Comparison of ENCODE assay signal across 8 cellular contexts in the genomic region with DNA sequence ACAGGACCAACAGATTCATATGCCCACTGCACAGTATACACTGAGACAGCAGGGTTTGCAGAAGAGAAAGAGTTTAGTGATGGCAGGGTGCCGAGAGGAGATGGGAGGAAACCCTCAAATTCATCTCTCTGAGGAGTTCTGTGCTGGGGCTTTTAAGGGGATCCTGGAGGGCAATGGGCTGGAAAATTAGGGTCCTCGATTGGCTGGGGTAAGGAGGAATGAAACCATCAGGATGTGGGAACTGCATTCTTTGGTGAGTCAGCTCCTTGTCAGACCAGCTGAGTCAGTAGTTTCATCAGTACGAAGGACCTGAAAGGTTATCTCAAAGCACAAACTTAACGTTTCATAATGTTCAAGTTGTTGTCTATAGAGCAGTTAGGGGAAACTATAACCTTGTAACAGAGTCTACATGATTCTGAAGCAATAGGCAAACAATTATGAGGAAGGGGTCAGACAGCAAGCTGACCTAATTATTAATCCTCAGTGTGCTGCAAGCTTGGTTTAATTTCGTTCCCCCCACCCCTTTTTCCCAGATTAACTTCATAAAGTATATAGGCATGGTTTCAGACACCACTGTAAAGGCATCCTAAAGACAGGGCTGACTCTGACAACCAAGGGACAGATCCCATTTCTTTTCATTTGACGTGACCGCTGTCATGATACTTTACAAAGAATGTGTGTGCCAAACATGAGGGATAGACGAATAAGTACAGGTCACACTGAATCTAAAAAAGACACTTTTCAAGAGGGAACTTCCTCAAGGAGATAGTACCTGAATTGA. TPM values are rescaled to one million over a fixed set of nuclear protein-coding genes. Genes with fewer than 3 reads are reported as not detected.
DNase-seq lines count a peak whose midpoint lies in the region; ATAC-seq and TF ChIP-seq lines count a peak whose summit lies in the region.

No MANE protein-coding gene starts in this region.

- ATAC-seq in heart right ventricle (no peak), Right ventricle myocardium inferior (no peak), HG02870 (IDR thresholded peaks at IDR 0.05; ENCODE audit: unreplicated experiment) (no peak)

- H3K9me3 Mint-ChIP-seq in T-helper 2 cell treated with Interferon-gamma antibody and Interleukin-4, amounts not matched to agents 5 μg/mL and 100 μg/mL, for 36 hours: no peaks in the 10 kb centered on the region
- H3K9me3 Mint-ChIP-seq in glutamatergic neuron (ENCODE audit: unreplicated experiment): no peaks in the 10 kb centered on the region

- peaks cover 26% of the 10 kb centered on the region for H4K20me1 ChIP-seq in smooth muscle cell (ENCODE audit: low read depth)

- H3K4me3 ChIP-seq in heart right ventricle: peak overlapping the region in 7 of 10 donors; percentile 65 to 96 (median 84)
- peak overlapping the region; percentile 85 for H3K4me3 ChIP-seq in smooth muscle cell

- H3K4me2 ChIP-seq in smooth muscle cell: peak overlapping the region; percentile 91

- H3F3A ChIP-seq in smooth muscle cell (ENCODE audit: low read depth): peaks cover 4% of the 10 kb centered on the region

- H3K4me3 Mint-ChIP-seq in T-helper 2 cell treated with Interferon-gamma antibody and Interleukin-4, amounts not matched to agents 5 μg/mL and 100 μg/mL, for 36 hours: no peak overlapping the region
- H3K4me3 Mint-ChIP-seq in glutamatergic neuron (ENCODE audit: unreplicated experiment): peak overlapping the region; percentile 25

- peaks cover 25% of the 10 kb centered on the region for H3K36me3 Mint-ChIP-seq in T-helper 2 cell treated with Interferon-gamma antibody and Interleukin-4, amounts not matched to agents 5 μg/mL and 100 μg/mL, for 36 hours (ENCODE audit: low read depth)
- peaks cover 6% of the 10 kb centered on the region for H3K36me3 Mint-ChIP-seq in glutamatergic neuron (ENCODE audit: unreplicated experiment)

- H3K4me1 ChIP-seq in heart right ventricle (peaks cover 2 to 41% (median 18%) of the 10 kb centered on the region in 9 donors), smooth muscle cell (ENCODE audit: low read depth) (peaks cover 17% of the 10 kb centered on the region)

- H3K27ac ChIP-seq in heart right ventricle (peak overlapping the region in 2 of 10 donors; percentile 82 to 87), smooth muscle cell (ENCODE audit: low read depth) (peak overlapping the region; percentile 99)

- peak overlapping the region; percentile 96 for H3K9ac ChIP-seq in smooth muscle cell (ENCODE audit: low read depth)

- H3K27me3 ChIP-seq in heart right ventricle: no peaks in the 10 kb centered on the region
- no peaks in the 10 kb centered on the region for H3K27me3 ChIP-seq in smooth muscle cell (ENCODE audit: low read depth)

- H3K27ac Mint-ChIP-seq in T-helper 2 cell treated with Interferon-gamma antibody and Interleukin-4, amounts not matched to agents 5 μg/mL and 100 μg/mL, for 36 hours: peak overlapping the region; percentile 22
- peak overlapping the region; percentile 54 for H3K27ac Mint-ChIP-seq in glutamatergic neuron (ENCODE audit: unreplicated experiment)

- no peaks in the 10 kb centered on the region for H3K9me3 ChIP-seq in heart right ventricle
- no peaks in the 10 kb centered on the region for H3K9me3 ChIP-seq in smooth muscle cell (replicated peaks; ENCODE audit: low read depth)

- H3K27me3 Mint-ChIP-seq in T-helper 2 cell treated with Interferon-gamma antibody and Interleukin-4, amounts not matched to agents 5 μg/mL and 100 μg/mL, for 36 hours (ENCODE audit: low read depth): no peaks in the 10 kb centered on the region
- H3K27me3 Mint-ChIP-seq in glutamatergic neuron (ENCODE audit: unreplicated experiment): peaks cover 2% of the 10 kb centered on the region

- H3K36me3 ChIP-seq in heart right ventricle (peaks cover 0 to 16% (median 0%) of the 10 kb centered on the region in 9 donors), smooth muscle cell (ENCODE audit: low read depth) (no peaks in the 10 kb centered on the region)

- DNase-seq in heart right ventricle (no peak), Right ventricle myocardium inferior (ENCODE audit: missing footprints) (no peak), glutamatergic neuron (no peak), smooth muscle cell (lab: John Stamatoyannopoulos, UW; ENCODE audit: unreplicated experiment) (no peak), cortex of kidney (lab: John Stamatoyannopoulos, UW) (no peak)
- DNase-seq in T-helper 2 cell treated with Interferon-gamma antibody and Interleukin-4, amounts not matched to agents 5 μg/mL and 100 μg/mL, for 36 hours (ENCODE audit: low spot score): peak; percentile 34
- DNase-seq in stimulated activated naive CD4-positive, alpha-beta T cell (lab: John Stamatoyannopoulos, UW): no peak

- peaks cover 21% of the 10 kb centered on the region for H3K4me1 Mint-ChIP-seq in T-helper 2 cell treated with Interferon-gamma antibody and Interleukin-4, amounts not matched to agents 5 μg/mL and 100 μg/mL, for 36 hours (ENCODE audit: low read depth)
- peaks cover 9% of the 10 kb centered on the region for H3K4me1 Mint-ChIP-seq in glutamatergic neuron (ENCODE audit: low read depth, unreplicated experiment)

- intact Hi-C loops in heart right ventricle (cut with DNase I): loop anchor here in 9 of 10 donors (2.0 to 10.0 kb wide), 3 partner anchors 119 to 213 kb away; partner anchors contain the start of genes KLHL2 (in 9 of the 9) and TMEM192 (in 1 of the 9)
- intact Hi-C loops in Right ventricle myocardium inferior (cut with DNase I): loop anchor here (2.0 kb wide), 2 partner anchors 119 to 213 kb away; partner anchors contain the start of genes KLHL2 and TMEM192

- peaks cover 34% of the 10 kb centered on the region for H3K79me2 ChIP-seq in smooth muscle cell (ENCODE audit: low read depth)

- TF ChIP-seq CTCF in heart right ventricle (IDR thresholded peaks at IDR 0.05) (no peak), glutamatergic neuron (IDR thresholded peaks at IDR 0.05; ENCODE audit: partially characterized antibody, unreplicated experiment) (no peak), smooth muscle cell (IDR thresholded peaks at IDR 0.05; ENCODE audit: borderline replicate concordance, insufficient read depth, poor library complexity, severe bottlenecking) (no peak)

- peak overlapping the region; percentile 0 for H2AFZ ChIP-seq in smooth muscle cell (ENCODE audit: low read depth)

- WGBS in heart right ventricle, 2 donors: 58 to 61% methylated on average over 8 of the region's 8 CpGs
- WGBS in smooth muscle cell (ENCODE audit: low lambda C conversion rate): 33% methylated on average over 8 of the region's 8 CpGs

RNA-seq across cellular contexts. Expression of gene MSMO1, which starts 1.5 kb away (rescaled TPM):
- 10 to 100 TPM in 2 of 10 donors, 1 to 10 TPM in 8; 5.9 to 11.9 (median 9.0) TPM for total RNA-seq in heart right ventricle
- polyA plus RNA-seq in heart right ventricle: 10 to 100 TPM in 1 of 2 donors, 1 to 10 TPM in 1; 3.7 to 15.1 TPM
- 8.5 TPM for total RNA-seq in Right ventricle myocardium inferior
- total RNA-seq in glutamatergic neuron (ENCODE audit: unreplicated experiment): 180 TPM
- 218 and 299 TPM in 2 replicates for total RNA-seq in smooth muscle cell
- 133 and 214 TPM in 2 replicates for polyA plus RNA-seq in smooth muscle cell

RNA-seq across cellular contexts. Expression of gene CPE, which starts 52.9 kb away (rescaled TPM):
- 10 to 100 TPM; 16.9 to 57.6 (median 28.1) TPM for total RNA-seq in heart right ventricle
- 10 to 100 TPM; 20.4 to 25.7 TPM for polyA plus RNA-seq in heart right ventricle
- 56.2 TPM for total RNA-seq in Right ventricle myocardium inferior
- total RNA-seq in glutamatergic neuron (ENCODE audit: unreplicated experiment): 253 TPM
- total RNA-seq in smooth muscle cell: 47.6 and 50.9 TPM in 2 replicates
- polyA plus RNA-seq in smooth muscle cell: 24.8 and 45.9 TPM in 2 replicates

Comparison
In these comparisons a context has a peak if more than half of its experiments do, and no peak if none do; other contexts are left out.
1. RNA of gene MSMO1, which starts 1.5 kb away (total RNA-seq): 218 to 299 TPM in smooth muscle cell and 180 TPM in glutamatergic neuron (single experiment); 5.9 to 11.9 TPM in heart right ventricle and 8.5 TPM in Right ventricle myocardium inferior (single experiment); every median in the first group is over 10 times any median in the second.